ENCODE assay signal across 30 cellular contexts in genomic region chr13:106110241-106110855, GRCh38.
DNase-seq lines count a peak whose midpoint lies in the region; ATAC-seq, FAIRE-seq and TF ChIP-seq lines count a peak whose summit lies in the region.
"Had no signal": no experiment of that assay in that cellular context is flagged by ENCODE, and none has a peak within 500 bp of the region (broad histone marks: within the 10 kb centered on the region; RNA-seq: fewer than 3 reads in every experiment).

No MANE protein-coding gene starts in this region.

- dilution Hi-C loops in keratinocyte (cut with MboI; ENCODE audit: extremely low pct_ligation_motif_present, low sequenced_read_pairs): no loop called here

- H3K4me3 Mint-ChIP-seq in astrocyte (ENCODE audit: unreplicated experiment) (no peak overlapping the region), Calu3 (ENCODE audit: low read depth, unreplicated experiment) (no peak overlapping the region)
- H3K4me3 Mint-ChIP-seq: activated naive CD4-positive, alpha-beta T cell treated with anti-CD3 and anti-CD28 coated beads, Interleukin-2, amount 10 ng/mL, durations not matched to agents 7 days and 5 days; activated T-cell treated with anti-CD3 and anti-CD28 coated beads, Interleukin-2, amount 50 U/mL, for 72 hours; stimulated activated naive CD8-positive, alpha-beta T cell treated with anti-CD3 and anti-CD28 coated beads, Interleukin-15, amount 100 ng/mL, for 72 hours; type B pancreatic cell had no signal

- H3K4me1 Mint-ChIP-seq in astrocyte (ENCODE audit: low read depth, unreplicated experiment) (peaks cover 7% of the 10 kb centered on the region), Calu3 (ENCODE audit: low read depth, unreplicated experiment) (no peaks in the 10 kb centered on the region)
- H3K4me1 Mint-ChIP-seq: activated naive CD4-positive, alpha-beta T cell treated with anti-CD3 and anti-CD28 coated beads, Interleukin-2, amount 10 ng/mL, durations not matched to agents 7 days and 5 days; stimulated activated naive CD8-positive, alpha-beta T cell treated with anti-CD3 and anti-CD28 coated beads, Interleukin-15, amount 100 ng/mL, for 72 hours had no signal

- H3K36me3 Mint-ChIP-seq in astrocyte (ENCODE audit: low read depth, unreplicated experiment) (no peaks in the 10 kb centered on the region), Calu3 (ENCODE audit: insufficient read depth, unreplicated experiment) (no peaks in the 10 kb centered on the region)
- H3K36me3 Mint-ChIP-seq: activated naive CD4-positive, alpha-beta T cell treated with anti-CD3 and anti-CD28 coated beads, Interleukin-2, amount 10 ng/mL, durations not matched to agents 7 days and 5 days; type B pancreatic cell had no signal

- peak overlapping the region; percentile 19 for H3K4me2 ChIP-seq in astrocyte (ENCODE audit: low read length)
- no peak overlapping the region for H3K4me2 ChIP-seq in keratinocyte (ENCODE audit: control insufficient read depth, extremely low read depth, insufficient read depth, low read depth, low read length)
- H3K4me2 ChIP-seq: KMS-11, PC-9 had no signal

- 87% methylated on average over 8 of the region's 8 CpGs for WGBS in prostate gland

- no peaks in the 10 kb centered on the region for H3K9me3 ChIP-seq in astrocyte (ENCODE audit: insufficient read depth, low read depth, low read length)
- no peaks in the 10 kb centered on the region for H3K9me3 ChIP-seq in keratinocyte (ENCODE audit: control insufficient read depth, low read depth, low read length)
- no peaks in the 10 kb centered on the region for H3K9me3 ChIP-seq in prostate gland
- H3K9me3 ChIP-seq: gastrocnemius medialis, neutrophil had no signal

- DNase-seq in A172 (ENCODE audit: low spot score): peak; percentile 43
- DNase-seq in GM03348 (ENCODE audit: low spot score): peak; percentile 26
- peak; percentile 57 for DNase-seq in astrocyte (ENCODE audit: low read depth)
- DNase-seq in keratinocyte (ENCODE audit: low read depth, low spot score): no peak
- DNase-seq in activated naive CD4-positive, alpha-beta T cell (lab: John Stamatoyannopoulos, UW): no peak
- no peak for DNase-seq in Calu3
- DNase-seq in prostate gland (ENCODE audit: low spot score): no peak
- DNase-seq: 8988T; activated CD4-positive, alpha-beta T cell treated with anti-CD3 and anti-CD28 coated beads for 4 hours; activated naive CD4-positive, alpha-beta T cell treated with anti-CD3 and anti-CD28 coated beads, Interleukin-2, amount 10 ng/mL, durations not matched to agents 7 days and 5 days; activated T-cell treated with anti-CD3 and anti-CD28 coated beads, Interleukin-2, amount 50 U/mL, for 72 hours; anterior cingulate cortex; C1 segment of cervical spinal cord; cerebellar nuclear complex; gastrocnemius medialis; H7; hippocampal formation; NCI-H1092 treated with DMSO at 0.1 percent for 48 hours; NCI-H2029 treated with DMSO at 0.1 percent for 48 hours; NCI-H446; PC-9; SIG-M5; stimulated activated CD4-positive, alpha-beta T cell treated with anti-CD3 and anti-CD28 coated beads, Interleukin-12 subunit alpha, Interleukin-12 subunit beta, amount 100 ng/mL, for 4 hours; stimulated activated CD4-positive, alpha-beta T cell treated with anti-CD3 and anti-CD28 coated beads, Interleukin-4, amount 100 ng/mL, for 4 hours; stimulated activated naive CD8-positive, alpha-beta T cell treated with anti-CD3 and anti-CD28 coated beads, Interleukin-15, amount 100 ng/mL, for 72 hours had no signal

- CTCF ChIA-PET in Calu3 (lab: Charles Lee): no interaction called here

- no peak for TF ChIP-seq CTCF in astrocyte (IDR thresholded peaks at IDR 0.05; ENCODE audit: insufficient read depth, low read depth, low read length)
- peak in 1 of 3 experiments; percentile 16 for TF ChIP-seq CTCF in keratinocyte (optimal IDR thresholded peaks at IDR 0.05 in 1 of 3, IDR thresholded peaks at IDR 0.05 in 1 of 3, conservative IDR thresholded peaks at IDR 0.05 in 1 of 3; ENCODE audit: extremely low read depth in 1 of 3, insufficient read depth in 2 of 3, low read length in 3 of 3)
- no peak for TF ChIP-seq CTCF in Calu3 (IDR thresholded peaks at IDR 0.05; ENCODE audit: unreplicated experiment)
- TF ChIP-seq CTCF in prostate gland (IDR thresholded peaks at IDR 0.05): no peak

- H3K9ac ChIP-seq in astrocyte (ENCODE audit: low read length) (no peak overlapping the region), keratinocyte (ENCODE audit: control insufficient read depth, extremely low read depth, insufficient read depth, low read length) (no peak overlapping the region)
- H3K9ac ChIP-seq: KMS-11 had no signal

- H3K27me3 ChIP-seq in astrocyte (ENCODE audit: insufficient read depth, low read length) (no peaks in the 10 kb centered on the region), keratinocyte (ENCODE audit: control insufficient read depth, extremely low read depth, insufficient read depth, low read length) (no peaks in the 10 kb centered on the region), prostate gland (replicated peaks; ENCODE audit: insufficient read depth) (no peaks in the 10 kb centered on the region)
- H3K27me3 ChIP-seq: gastrocnemius medialis, neutrophil had no signal

- H3K27ac Mint-ChIP-seq in astrocyte (ENCODE audit: unreplicated experiment): no peak overlapping the region
- H3K27ac Mint-ChIP-seq in Calu3 (ENCODE audit: unreplicated experiment): no peak overlapping the region
- H3K27ac Mint-ChIP-seq: activated naive CD4-positive, alpha-beta T cell treated with anti-CD3 and anti-CD28 coated beads, Interleukin-2, amount 10 ng/mL, durations not matched to agents 7 days and 5 days; activated T-cell treated with anti-CD3 and anti-CD28 coated beads, Interleukin-2, amount 50 U/mL, for 72 hours; stimulated activated naive CD8-positive, alpha-beta T cell treated with anti-CD3 and anti-CD28 coated beads, Interleukin-15, amount 100 ng/mL, for 72 hours; type B pancreatic cell had no signal

- H3K9me3 Mint-ChIP-seq in astrocyte (ENCODE audit: unreplicated experiment) (peaks cover 1% of the 10 kb centered on the region), Calu3 (ENCODE audit: low read depth, unreplicated experiment) (no peaks in the 10 kb centered on the region)
- H3K9me3 Mint-ChIP-seq: activated naive CD4-positive, alpha-beta T cell treated with anti-CD3 and anti-CD28 coated beads, Interleukin-2, amount 10 ng/mL, durations not matched to agents 7 days and 5 days; stimulated activated naive CD8-positive, alpha-beta T cell treated with anti-CD3 and anti-CD28 coated beads, Interleukin-15, amount 100 ng/mL, for 72 hours; type B pancreatic cell had no signal

- no peaks in the 10 kb centered on the region for H3K36me3 ChIP-seq in astrocyte (ENCODE audit: insufficient read depth, low read length)
- H3K36me3 ChIP-seq in keratinocyte (ENCODE audit: control insufficient read depth in 2 of 2, extremely low read depth in 1 of 2, insufficient read depth in 2 of 2, low read length in 2 of 2): no peaks in the 10 kb centered on the region
- no peaks in the 10 kb centered on the region for H3K36me3 ChIP-seq in prostate gland
- H3K36me3 ChIP-seq: gastrocnemius medialis, neutrophil had no signal

- H3K4me3 ChIP-seq in astrocyte (ENCODE audit: insufficient read depth, low read depth, low read length) (no peak overlapping the region), keratinocyte (ENCODE audit: control insufficient read depth in 2 of 3, extremely low read depth in 1 of 3, insufficient read depth in 2 of 3, low read depth in 1 of 3, low read length in 3 of 3) (no peak overlapping the region), prostate gland (no peak overlapping the region)
- H3K4me3 ChIP-seq: gastrocnemius medialis, PC-9 had no signal

- no peaks in the 10 kb centered on the region for H3K79me2 ChIP-seq in astrocyte (ENCODE audit: insufficient read depth, low read length)
- H3K79me2 ChIP-seq in keratinocyte (ENCODE audit: control insufficient read depth, insufficient read depth, low read length): no peaks in the 10 kb centered on the region

- H3K9me1 ChIP-seq in keratinocyte (ENCODE audit: control insufficient read depth, extremely low read depth, insufficient read depth, low read length): no peaks in the 10 kb centered on the region

- no peak for ATAC-seq in HG02870 (IDR thresholded peaks at IDR 0.05; ENCODE audit: unreplicated experiment)
- ATAC-seq: activated T-cell treated with anti-CD3 and anti-CD28 coated beads, Interleukin-2, amount 50 U/mL, for 72 hours; esophagus mucosa; gastrocnemius medialis; stimulated activated naive CD8-positive, alpha-beta T cell treated with anti-CD3 and anti-CD28 coated beads, Interleukin-15, amount 100 ng/mL, for 72 hours had no signal

- intact Hi-C loops in Calu3 (cut with micrococcal nuclease; ENCODE audit: unreplicated experiment) (no loop called here), prostate gland (cut with DNase I) (no loop called here)

- TF ChIP-seq POLR2A in prostate gland (IDR thresholded peaks at IDR 0.05): no peak

- peak overlapping the region; percentile 37 for H3K27ac ChIP-seq in astrocyte (ENCODE audit: low read depth, low read length)
- no peak overlapping the region for H3K27ac ChIP-seq in keratinocyte (ENCODE audit: control insufficient read depth, insufficient read depth, low read length)
- H3K27ac ChIP-seq in prostate gland: no peak overlapping the region
- H3K27ac ChIP-seq: gastrocnemius medialis, KMS-11, neutrophil, PC-9 had no signal

- H3K27me3 Mint-ChIP-seq in astrocyte (ENCODE audit: low read depth, unreplicated experiment) (no peaks in the 10 kb centered on the region), Calu3 (ENCODE audit: unreplicated experiment) (no peaks in the 10 kb centered on the region)
- H3K27me3 Mint-ChIP-seq: activated naive CD4-positive, alpha-beta T cell treated with anti-CD3 and anti-CD28 coated beads, Interleukin-2, amount 10 ng/mL, durations not matched to agents 7 days and 5 days; stimulated activated naive CD8-positive, alpha-beta T cell treated with anti-CD3 and anti-CD28 coated beads, Interleukin-15, amount 100 ng/mL, for 72 hours; type B pancreatic cell had no signal

- BruUV-seq in Calu3 (replicated peaks; lab: Mats Ljungman, UMichigan): no TSS peak

- H2AFZ ChIP-seq in astrocyte (ENCODE audit: low read depth, low read length): no peak overlapping the region
- H2AFZ ChIP-seq in keratinocyte (ENCODE audit: control insufficient read depth, low read length): no peak overlapping the region
- H2AFZ ChIP-seq: PC-9 had no signal

- FAIRE-seq in astrocyte (lab: Jason Lieb, UNC): peak; percentile 96
- peak; percentile 44 for FAIRE-seq in keratinocyte (lab: Jason Lieb, UNC)

- H4K20me1 ChIP-seq in astrocyte (ENCODE audit: insufficient read depth, low read length): no peaks in the 10 kb centered on the region
- H4K20me1 ChIP-seq in keratinocyte (ENCODE audit: control insufficient read depth, extremely low read depth, insufficient read depth, low read length): no peaks in the 10 kb centered on the region

- H3K4me1 ChIP-seq in astrocyte (ENCODE audit: insufficient read depth, low read length): peaks cover 17% of the 10 kb centered on the region
- H3K4me1 ChIP-seq in keratinocyte (ENCODE audit: control insufficient read depth, extremely low read depth, insufficient read depth, low read length): peaks cover under 1% of the 10 kb centered on the region
- H3K4me1 ChIP-seq in prostate gland (replicated peaks): no peaks in the 10 kb centered on the region
- H3K4me1 ChIP-seq: gastrocnemius medialis had no signal

Comparison
In these comparisons a context has a peak if more than half of its experiments do, and no peak if none do; other contexts are left out.
1. DNase-seq: peak in A172 (single experiment), GM03348 (single experiment) and astrocyte (single experiment); none in keratinocyte (single experiment), activated naive CD4-positive, alpha-beta T cell (0 of 4), Calu3 (single experiment) and prostate gland (single experiment).